ENCODE assay signal across 10 cellular contexts in genomic region chr17:27633312-27634025, GRCh38. TPM values are rescaled to one million over a fixed set of nuclear protein-coding genes. Genes with fewer than 3 reads are reported as not detected.
DNase-seq lines count a peak whose midpoint lies in the region; FAIRE-seq and TF ChIP-seq lines count a peak whose summit lies in the region.
"Had no signal": no experiment of that assay in that cellular context is flagged by ENCODE, and none has a peak within 500 bp of the region (broad histone marks: within the 10 kb centered on the region; RNA-seq: fewer than 3 reads in every experiment).

No MANE protein-coding gene starts in this region.

- peaks cover 62% of the 10 kb centered on the region for H3K4me1 Mint-ChIP-seq in activated naive CD4-positive, alpha-beta T cell treated with anti-CD3 and anti-CD28 coated beads, Interleukin-2, amount 10 ng/mL, durations not matched to agents 7 days and 5 days

- no peak overlapping the region for H2BK120ac ChIP-seq in mesenchymal stem cell (ENCODE audit: low read depth, low read length)

- H3K27me3 ChIP-seq in colonic mucosa (no peaks in the 10 kb centered on the region), mesenchymal stem cell (ENCODE audit: control insufficient read depth in 1 of 2, insufficient read depth in 1 of 2, low read length in 2 of 2) (no peaks in the 10 kb centered on the region), tibial artery (no peaks in the 10 kb centered on the region)

- H2AK5ac ChIP-seq in mesenchymal stem cell (ENCODE audit: low read length, severe bottlenecking): no peak overlapping the region

- H3K4me1 ChIP-seq in colonic mucosa: peaks cover 17% of the 10 kb centered on the region
- H3K4me1 ChIP-seq in mesenchymal stem cell (ENCODE audit: control insufficient read depth, insufficient read depth, low read depth, low read length): peaks cover 16% of the 10 kb centered on the region
- H3K4me1 ChIP-seq in tibial artery: peaks cover 0 to 33% (median 22%) of the 10 kb centered on the region in 4 donors

- no peak overlapping the region for H4K91ac ChIP-seq in mesenchymal stem cell (ENCODE audit: low read length)

- no peaks in the 10 kb centered on the region for H3K36me3 ChIP-seq in colonic mucosa
- H3K36me3 ChIP-seq in mesenchymal stem cell (ENCODE audit: control insufficient read depth in 1 of 2, insufficient read depth in 2 of 2, low read depth in 1 of 2, low read length in 2 of 2): no peaks in the 10 kb centered on the region
- H3K36me3 ChIP-seq in tibial artery: no peaks in the 10 kb centered on the region

- no peak for FAIRE-seq in GM12892 (lab: Jason Lieb, UNC)

- H3K27ac ChIP-seq in colonic mucosa (peak overlapping the region; percentile 90), mesenchymal stem cell (ENCODE audit: low read length, poor library complexity, severe bottlenecking) (no peak overlapping the region), tibial artery (peak overlapping the region; percentile 44 to 50)

- peak overlapping the region; percentile 14 for H3K27ac Mint-ChIP-seq in activated naive CD4-positive, alpha-beta T cell treated with anti-CD3 and anti-CD28 coated beads, Interleukin-2, amount 10 ng/mL, durations not matched to agents 7 days and 5 days
- H3K27ac Mint-ChIP-seq: WTC11 had no signal

- intact Hi-C loops in colonic mucosa (cut with DNase I) (no loop called here), tibial artery (cut with DNase I; ENCODE audit: low total_unique reads) (no loop called here)

- H3K4me2 ChIP-seq in mesenchymal stem cell (ENCODE audit: low read length, poor library complexity, severe bottlenecking): no peak overlapping the region

- no peak overlapping the region for H2AFZ ChIP-seq in mesenchymal stem cell (ENCODE audit: low read depth, low read length)

- no peak for DNase-seq in activated naive CD4-positive, alpha-beta T cell treated with anti-CD3 and anti-CD28 coated beads, Interleukin-2, amount 10 ng/mL, durations not matched to agents 7 days and 5 days
- no peak for DNase-seq in activated naive CD4-positive, alpha-beta T cell treated with anti-CD3 and anti-CD28 coated beads, Interleukin-2, amount 50 U/mL, for 16 hours
- DNase-seq in colonic mucosa (peak; percentile 55), mesenchymal stem cell (peak; percentile 30), tibial artery (peak; percentile 55 to 78), GM12892 (ENCODE audit: insufficient read length) (no peak)
- DNase-seq in stimulated activated naive CD4-positive, alpha-beta T cell treated with Interleukin-2 at 50 U/mL for 16 hours (lab: John Stamatoyannopoulos, UW): no peak
- no peak for DNase-seq in stimulated activated CD4-positive, alpha-beta T cell treated with anti-CD3 and anti-CD28 coated beads, Interleukin-1b, Interleukin-23, amount 100 ng/mL, for 48 hours
- DNase-seq: NCI-H1105 treated with DMSO at 0.1 percent for 48 hours had no signal

- no peak overlapping the region for H2BK12ac ChIP-seq in mesenchymal stem cell (ENCODE audit: low read length in 2 of 2)

- H4K8ac ChIP-seq in mesenchymal stem cell (ENCODE audit: low read length): no peak overlapping the region

- no peak for TF ChIP-seq POLR2A in GM12892 (IDR thresholded peaks at IDR 0.05; ENCODE audit: low read depth, low read length)

- 80% methylated on average over 13 of the region's 14 CpGs for WGBS in mesenchymal stem cell

- H3K36me3 Mint-ChIP-seq in activated naive CD4-positive, alpha-beta T cell treated with anti-CD3 and anti-CD28 coated beads, Interleukin-2, amount 10 ng/mL, durations not matched to agents 7 days and 5 days: peaks cover 32% of the 10 kb centered on the region
- H3K36me3 Mint-ChIP-seq: WTC11 had no signal

- CTCF ChIA-PET in activated naive CD4-positive, alpha-beta T cell treated with anti-CD3 and anti-CD28 coated beads, Interleukin-2, amount 10 ng/mL, durations not matched to agents 7 days and 5 days (lab: Charles Lee): interaction anchor here (1.0 to 5.0 kb wide), 6 partner anchors 18 to 286 kb away, joined by 3 to 18 read pairs (median 6); no protein-coding TSS in a partner anchor

- peak overlapping the region; percentile 54 for H3K4me3 Mint-ChIP-seq in activated naive CD4-positive, alpha-beta T cell treated with anti-CD3 and anti-CD28 coated beads, Interleukin-2, amount 10 ng/mL, durations not matched to agents 7 days and 5 days
- H3K4me3 Mint-ChIP-seq: WTC11 had no signal

- no peak overlapping the region for H3K4ac ChIP-seq in mesenchymal stem cell (ENCODE audit: low read depth in 1 of 2, low read length in 2 of 2)

- H3K18ac ChIP-seq in mesenchymal stem cell (ENCODE audit: low read depth in 1 of 2, low read length in 2 of 2): peak overlapping the region in 1 of 2 experiments; percentile 4

- no peak overlapping the region for H2BK15ac ChIP-seq in mesenchymal stem cell (ENCODE audit: low read depth, poor library complexity, severe bottlenecking)

- no peaks in the 10 kb centered on the region for H3K27me3 Mint-ChIP-seq in activated naive CD4-positive, alpha-beta T cell treated with anti-CD3 and anti-CD28 coated beads, Interleukin-2, amount 10 ng/mL, durations not matched to agents 7 days and 5 days

- H2BK5ac ChIP-seq in mesenchymal stem cell (ENCODE audit: low read depth, low read length, poor library complexity, severe bottlenecking): no peak overlapping the region

- H3K4me3 ChIP-seq in colonic mucosa (no peak overlapping the region), mesenchymal stem cell (ENCODE audit: insufficient read depth in 1 of 2, low read depth in 1 of 2, low read length in 2 of 2) (no peak overlapping the region), tibial artery (no peak overlapping the region)

- no peaks in the 10 kb centered on the region for H3K9me3 Mint-ChIP-seq in activated naive CD4-positive, alpha-beta T cell treated with anti-CD3 and anti-CD28 coated beads, Interleukin-2, amount 10 ng/mL, durations not matched to agents 7 days and 5 days
- H3K9me3 Mint-ChIP-seq: WTC11 had no signal

- H3K9me3 ChIP-seq in colonic mucosa: no peaks in the 10 kb centered on the region
- H3K9me3 ChIP-seq in mesenchymal stem cell (ENCODE audit: control insufficient read depth, low read length): no peaks in the 10 kb centered on the region
- no peaks in the 10 kb centered on the region for H3K9me3 ChIP-seq in tibial artery

- H3K9ac ChIP-seq in colonic mucosa (ENCODE audit: low read depth in 2 of 2, low read length in 2 of 2): peak overlapping the region; percentile 8 to 81
- H3K9ac ChIP-seq in mesenchymal stem cell (ENCODE audit: low read length): no peak overlapping the region

- TF ChIP-seq CTCF in colonic mucosa (IDR thresholded peaks at IDR 0.05): no peak
- TF ChIP-seq CTCF in tibial artery (IDR thresholded peaks at IDR 0.05): no peak

- H3K79me1 ChIP-seq in mesenchymal stem cell (replicated peaks; ENCODE audit: low read length, poor library complexity, severe bottlenecking): no peaks in the 10 kb centered on the region

- H3K23ac ChIP-seq in mesenchymal stem cell (ENCODE audit: low read length in 2 of 2): peak overlapping the region in 1 of 2 experiments; percentile 56

- peak overlapping the region in 1 of 2 experiments; percentile 79 for H3K14ac ChIP-seq in mesenchymal stem cell (ENCODE audit: low read length in 2 of 2)

RNA-seq across cellular contexts. Expression of gene LGALS9, which starts 2.5 kb away (rescaled TPM):
- total RNA-seq in colonic mucosa: 100 to 1,000 TPM; 370 to 444 TPM
- polyA plus RNA-seq in mesenchymal stem cell (2013, experiment 1 of 2): 1.2 TPM
- polyA plus RNA-seq in mesenchymal stem cell (2013, experiment 2 of 2): 1.2 TPM
- polyA plus RNA-seq in GM12892 (2012; ENCODE audit: missing spikeins): 125 TPM

Comparison
In these comparisons a context has a peak if more than half of its experiments do, and no peak if none do; other contexts are left out.
1. DNase-seq: peak in colonic mucosa (single experiment), mesenchymal stem cell (single experiment) and tibial artery (2 of 2); none in activated naive CD4-positive, alpha-beta T cell treated with anti-CD3 and anti-CD28 coated beads, Interleukin-2, amount 10 ng/mL, durations not matched to agents 7 days and 5 days (single experiment), activated naive CD4-positive, alpha-beta T cell treated with anti-CD3 and anti-CD28 coated beads, Interleukin-2, amount 50 U/mL, for 16 hours (single experiment), GM12892 (single experiment), stimulated activated naive CD4-positive, alpha-beta T cell treated with Interleukin-2 at 50 U/mL for 16 hours (single experiment) and stimulated activated CD4-positive, alpha-beta T cell treated with anti-CD3 and anti-CD28 coated beads, Interleukin-1b, Interleukin-23, amount 100 ng/mL, for 48 hours (single experiment).